In the genomic region with DNA sequence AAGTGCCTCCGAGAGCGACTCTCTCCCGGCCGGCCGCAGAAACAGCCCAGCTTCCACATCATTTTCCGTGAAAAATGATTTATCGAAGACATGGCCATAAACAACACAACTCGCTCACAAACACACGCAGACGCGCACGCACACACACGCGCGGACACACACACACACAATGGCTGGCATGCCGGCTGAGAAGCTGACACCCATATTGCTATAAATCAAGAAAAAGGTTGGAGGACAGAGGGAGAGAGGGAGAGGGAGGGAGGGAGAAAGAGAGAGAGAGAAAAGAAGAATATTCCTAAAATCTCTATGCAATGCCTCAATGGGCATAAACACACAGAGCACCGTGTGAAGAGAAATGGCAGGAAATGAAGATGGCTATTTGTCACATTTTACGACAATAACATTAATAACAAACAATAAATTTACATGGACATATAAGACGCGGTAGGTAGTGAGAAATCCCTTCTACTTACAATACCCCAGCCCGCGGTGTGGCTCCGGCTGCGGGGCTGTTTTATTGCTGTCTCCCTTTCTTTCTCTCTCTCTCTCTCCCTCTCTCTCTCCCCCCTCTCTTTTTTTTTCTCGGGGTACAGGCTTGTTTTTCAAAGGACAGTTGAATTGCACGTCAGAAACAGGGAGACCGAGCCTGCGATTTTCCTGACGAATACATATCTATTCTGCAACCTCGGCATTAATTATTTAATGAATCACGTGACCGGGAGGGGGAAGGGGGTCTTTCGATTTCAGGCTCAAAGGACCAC, we compare ENCODE assay signal across 1 cellular context.
TF ChIP-seq lines count a peak whose summit lies in the region.

No MANE protein-coding gene starts in this region.

TF ChIP-seq in GM23338, 12 proteins besides CTCF, POLR2A, EP300 and RAD21:
- TF ChIP-seq, protein P1, sequence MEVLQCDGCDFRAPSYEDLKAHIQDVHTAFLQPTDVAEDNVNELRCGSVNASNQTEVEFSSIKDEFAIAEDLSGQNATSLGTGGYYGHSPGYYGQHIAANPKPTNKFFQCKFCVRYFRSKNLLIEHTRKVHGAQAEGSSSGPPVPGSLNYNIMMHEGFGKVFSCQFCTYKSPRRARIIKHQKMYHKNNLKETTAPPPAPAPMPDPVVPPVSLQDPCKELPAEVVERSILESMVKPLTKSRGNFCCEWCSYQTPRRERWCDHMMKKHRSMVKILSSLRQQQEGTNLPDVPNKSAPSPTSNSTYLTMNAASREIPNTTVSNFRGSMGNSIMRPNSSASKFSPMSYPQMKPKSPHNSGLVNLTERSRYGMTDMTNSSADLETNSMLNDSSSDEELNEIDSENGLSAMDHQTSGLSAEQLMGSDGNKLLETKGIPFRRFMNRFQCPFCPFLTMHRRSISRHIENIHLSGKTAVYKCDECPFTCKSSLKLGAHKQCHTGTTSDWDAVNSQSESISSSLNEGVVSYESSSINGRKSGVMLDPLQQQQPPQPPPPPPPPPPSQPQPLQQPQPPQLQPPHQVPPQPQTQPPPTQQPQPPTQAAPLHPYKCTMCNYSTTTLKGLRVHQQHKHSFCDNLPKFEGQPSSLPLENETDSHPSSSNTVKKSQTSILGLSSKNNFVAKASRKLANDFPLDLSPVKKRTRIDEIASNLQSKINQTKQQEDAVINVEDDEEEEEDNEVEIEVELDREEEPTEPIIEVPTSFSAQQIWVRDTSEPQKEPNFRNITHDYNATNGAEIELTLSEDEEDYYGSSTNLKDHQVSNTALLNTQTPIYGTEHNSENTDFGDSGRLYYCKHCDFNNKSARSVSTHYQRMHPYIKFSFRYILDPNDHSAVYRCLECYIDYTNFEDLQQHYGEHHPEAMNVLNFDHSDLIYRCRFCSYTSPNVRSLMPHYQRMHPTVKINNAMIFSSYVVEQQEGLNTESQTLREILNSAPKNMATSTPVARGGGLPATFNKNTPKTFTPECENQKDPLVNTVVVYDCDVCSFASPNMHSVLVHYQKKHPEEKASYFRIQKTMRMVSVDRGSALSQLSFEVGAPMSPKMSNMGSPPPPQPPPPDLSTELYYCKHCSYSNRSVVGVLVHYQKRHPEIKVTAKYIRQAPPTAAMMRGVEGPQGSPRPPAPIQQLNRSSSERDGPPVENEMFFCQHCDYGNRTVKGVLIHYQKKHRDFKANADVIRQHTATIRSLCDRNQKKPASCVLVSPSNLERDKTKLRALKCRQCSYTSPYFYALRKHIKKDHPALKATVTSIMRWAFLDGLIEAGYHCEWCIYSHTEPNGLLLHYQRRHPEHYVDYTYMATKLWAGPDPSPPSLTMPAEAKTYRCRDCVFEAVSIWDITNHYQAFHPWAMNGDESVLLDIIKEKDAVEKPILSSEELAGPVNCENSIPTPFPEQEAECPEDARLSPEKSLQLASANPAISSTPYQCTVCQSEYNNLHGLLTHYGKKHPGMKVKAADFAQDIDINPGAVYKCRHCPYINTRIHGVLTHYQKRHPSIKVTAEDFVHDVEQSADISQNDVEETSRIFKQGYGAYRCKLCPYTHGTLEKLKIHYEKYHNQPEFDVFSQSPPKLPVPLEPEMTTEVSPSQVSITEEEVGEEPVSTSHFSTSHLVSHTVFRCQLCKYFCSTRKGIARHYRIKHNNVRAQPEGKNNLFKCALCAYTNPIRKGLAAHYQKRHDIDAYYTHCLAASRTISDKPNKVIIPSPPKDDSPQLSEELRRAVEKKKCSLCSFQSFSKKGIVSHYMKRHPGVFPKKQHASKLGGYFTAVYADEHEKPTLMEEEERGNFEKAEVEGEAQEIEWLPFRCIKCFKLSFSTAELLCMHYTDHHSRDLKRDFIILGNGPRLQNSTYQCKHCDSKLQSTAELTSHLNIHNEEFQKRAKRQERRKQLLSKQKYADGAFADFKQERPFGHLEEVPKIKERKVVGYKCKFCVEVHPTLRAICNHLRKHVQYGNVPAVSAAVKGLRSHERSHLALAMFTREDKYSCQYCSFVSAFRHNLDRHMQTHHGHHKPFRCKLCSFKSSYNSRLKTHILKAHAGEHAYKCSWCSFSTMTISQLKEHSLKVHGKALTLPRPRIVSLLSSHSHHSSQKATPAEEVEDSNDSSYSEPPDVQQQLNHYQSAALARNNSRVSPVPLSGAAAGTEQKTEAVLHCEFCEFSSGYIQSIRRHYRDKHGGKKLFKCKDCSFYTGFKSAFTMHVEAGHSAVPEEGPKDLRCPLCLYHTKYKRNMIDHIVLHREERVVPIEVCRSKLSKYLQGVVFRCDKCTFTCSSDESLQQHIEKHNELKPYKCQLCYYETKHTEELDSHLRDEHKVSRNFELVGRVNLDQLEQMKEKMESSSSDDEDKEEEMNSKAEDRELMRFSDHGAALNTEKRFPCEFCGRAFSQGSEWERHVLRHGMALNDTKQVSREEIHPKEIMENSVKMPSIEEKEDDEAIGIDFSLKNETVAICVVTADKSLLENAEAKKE (CRISPR knock-in tag; IDR thresholded peaks at IDR 0.05), result no peak
- TF ChIP-seq EZH2phosphoT487 (IDR thresholded peaks at IDR 0.05; ENCODE audit: unreplicated experiment) (no peak), ZNF114 (CRISPR knock-in tag; IDR thresholded peaks at IDR 0.05) (no peak), POLR2AphosphoS5 (IDR thresholded peaks at IDR 0.05; ENCODE audit: low read depth) (no peak), EZH2 (IDR thresholded peaks at IDR 0.05; ENCODE audit: low read depth, unreplicated experiment) (peak; percentile 98), STAT1 (IDR thresholded peaks at IDR 0.05; ENCODE audit: unreplicated experiment) (no peak)
- TF ChIP-seq, protein P2, sequence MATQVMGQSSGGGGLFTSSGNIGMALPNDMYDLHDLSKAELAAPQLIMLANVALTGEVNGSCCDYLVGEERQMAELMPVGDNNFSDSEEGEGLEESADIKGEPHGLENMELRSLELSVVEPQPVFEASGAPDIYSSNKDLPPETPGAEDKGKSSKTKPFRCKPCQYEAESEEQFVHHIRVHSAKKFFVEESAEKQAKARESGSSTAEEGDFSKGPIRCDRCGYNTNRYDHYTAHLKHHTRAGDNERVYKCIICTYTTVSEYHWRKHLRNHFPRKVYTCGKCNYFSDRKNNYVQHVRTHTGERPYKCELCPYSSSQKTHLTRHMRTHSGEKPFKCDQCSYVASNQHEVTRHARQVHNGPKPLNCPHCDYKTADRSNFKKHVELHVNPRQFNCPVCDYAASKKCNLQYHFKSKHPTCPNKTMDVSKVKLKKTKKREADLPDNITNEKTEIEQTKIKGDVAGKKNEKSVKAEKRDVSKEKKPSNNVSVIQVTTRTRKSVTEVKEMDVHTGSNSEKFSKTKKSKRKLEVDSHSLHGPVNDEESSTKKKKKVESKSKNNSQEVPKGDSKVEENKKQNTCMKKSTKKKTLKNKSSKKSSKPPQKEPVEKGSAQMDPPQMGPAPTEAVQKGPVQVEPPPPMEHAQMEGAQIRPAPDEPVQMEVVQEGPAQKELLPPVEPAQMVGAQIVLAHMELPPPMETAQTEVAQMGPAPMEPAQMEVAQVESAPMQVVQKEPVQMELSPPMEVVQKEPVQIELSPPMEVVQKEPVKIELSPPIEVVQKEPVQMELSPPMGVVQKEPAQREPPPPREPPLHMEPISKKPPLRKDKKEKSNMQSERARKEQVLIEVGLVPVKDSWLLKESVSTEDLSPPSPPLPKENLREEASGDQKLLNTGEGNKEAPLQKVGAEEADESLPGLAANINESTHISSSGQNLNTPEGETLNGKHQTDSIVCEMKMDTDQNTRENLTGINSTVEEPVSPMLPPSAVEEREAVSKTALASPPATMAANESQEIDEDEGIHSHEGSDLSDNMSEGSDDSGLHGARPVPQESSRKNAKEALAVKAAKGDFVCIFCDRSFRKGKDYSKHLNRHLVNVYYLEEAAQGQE (IDR thresholded peaks at IDR 0.05; ENCODE audit: unreplicated experiment), result no peak
